ENCODE assay signal across 35 cellular contexts in the genomic region with DNA sequence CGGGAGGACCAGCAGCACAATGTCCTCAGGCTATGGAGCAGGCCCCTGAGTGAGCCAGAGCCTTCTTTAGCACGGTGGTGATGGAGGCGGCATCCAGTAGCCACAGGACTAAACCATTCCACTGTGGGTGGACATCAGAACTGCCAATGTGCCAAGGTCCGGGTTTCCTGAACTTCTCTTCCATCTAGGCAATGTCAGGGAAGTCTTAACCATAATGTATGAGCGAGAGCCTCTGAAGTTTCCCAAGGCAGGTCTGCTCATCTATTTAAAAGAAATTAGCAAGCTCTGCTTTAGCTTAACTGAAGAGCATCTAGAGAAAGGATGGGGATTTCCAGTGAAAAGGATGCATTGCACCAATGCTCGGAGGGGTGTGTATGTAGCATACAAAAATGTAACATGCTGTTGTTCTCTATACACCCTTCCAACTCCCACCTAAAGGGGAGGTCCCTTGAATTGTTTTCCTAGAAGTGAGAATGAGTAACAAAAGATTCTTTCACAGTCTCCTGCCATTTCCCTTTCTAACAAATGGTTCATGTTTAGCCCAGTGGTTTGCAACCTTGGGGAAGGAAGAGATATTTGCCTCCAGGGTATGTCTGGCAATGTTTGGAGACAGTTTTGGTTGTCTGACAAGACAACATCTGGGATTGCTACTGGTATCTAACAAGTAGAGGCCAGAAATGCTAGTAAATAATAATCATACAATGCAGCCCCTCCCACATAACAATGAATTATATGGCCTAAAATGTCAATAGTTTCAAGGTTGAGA. TPM values are rescaled to one million over a fixed set of nuclear protein-coding genes. Genes with fewer than 3 reads are reported as not detected.
A peak's percentile ranks its signal among the peaks of the same experiment; 100 is the strongest.
DNase-seq lines count a peak whose midpoint lies in the region; ATAC-seq and TF ChIP-seq lines count a peak whose summit lies in the region.
"Had no signal": no experiment of that assay in that cellular context is flagged by ENCODE, and none has a peak within 500 bp of the region (broad histone marks: within the 10 kb centered on the region; RNA-seq: fewer than 3 reads in every experiment).

No MANE protein-coding gene starts in this region.

- no peaks in the 10 kb centered on the region for H3K4me1 Mint-ChIP-seq in activated CD8-positive, alpha-beta T cell treated with anti-CD3 and anti-CD28 coated beads for 36 hours (ENCODE audit: low read depth)
- H3K4me1 Mint-ChIP-seq in activated CD8-positive, alpha-beta T cell treated with anti-CD3 and anti-CD28 coated beads, Interleukin-2, amount 10 ng/mL, durations not matched to agents 7 days and 5 days (ENCODE audit: low read depth): no peaks in the 10 kb centered on the region
- peaks cover 29% of the 10 kb centered on the region for H3K4me1 Mint-ChIP-seq in HFFc6 (ENCODE audit: low read depth)
- H3K4me1 Mint-ChIP-seq: activated CD4-positive, alpha-beta T cell treated with anti-CD3 and anti-CD28 coated beads for 36 hours; CD4-positive, CD25-positive, alpha-beta regulatory T cell had no signal

- no peak overlapping the region for H2BK120ac ChIP-seq in trophoblast cell (ENCODE audit: insufficient read depth, low read length, poor library complexity)

- no peak overlapping the region for H2BK12ac ChIP-seq in trophoblast cell (ENCODE audit: low read length)

- no peak overlapping the region for H3K27ac ChIP-seq in trophoblast cell (ENCODE audit: low read depth, low read length)
- H3K27ac ChIP-seq: 22Rv1, brain microvascular endothelial cell, neural progenitor cell, parathyroid adenoma, SJCRH30 had no signal

- H4K12ac ChIP-seq in trophoblast cell (ENCODE audit: low read depth, low read length): no peak overlapping the region

- peak; percentile 51 for ATAC-seq in activated CD8-positive, alpha-beta T cell treated with anti-CD3 and anti-CD28 coated beads for 36 hours
- no peak for ATAC-seq in activated CD8-positive, alpha-beta T cell treated with anti-CD3 and anti-CD28 coated beads, Interleukin-2, amount 10 ng/mL, durations not matched to agents 7 days and 5 days
- ATAC-seq: activated CD4-positive, alpha-beta T cell treated with anti-CD3 and anti-CD28 coated beads for 36 hours; activated naive CD4-positive, alpha-beta T cell treated with anti-CD3 and anti-CD28 coated beads, Interleukin-2, amount 50 U/mL, for 72 hours; left ventricle myocardium superior; right cardiac atrium had no signal

- TF ChIP-seq CTCF in activated CD8-positive, alpha-beta T cell treated with anti-CD3 and anti-CD28 coated beads for 36 hours (IDR thresholded peaks at IDR 0.05): no peak
- TF ChIP-seq CTCF in HFFc6 (IDR thresholded peaks at IDR 0.05) (no peak), epithelial cell of esophagus (IDR thresholded peaks at IDR 0.05; ENCODE audit: insufficient read depth, low read depth, low read length, missing control alignments) (no peak)

- intact Hi-C loops in activated CD8-positive, alpha-beta T cell treated with anti-CD3 and anti-CD28 coated beads for 36 hours (cut with micrococcal nuclease): loop anchor here (10.0 kb wide), 1 partner anchor 345 kb away; no protein-coding TSS in a partner anchor

- no peak overlapping the region for H3K4me2 ChIP-seq in trophoblast cell (ENCODE audit: low read length)
- H3K4me2 ChIP-seq: neural progenitor cell, smooth muscle cell had no signal

- no peak overlapping the region for H3K18ac ChIP-seq in trophoblast cell (ENCODE audit: low read length)

- H3K4me3 ChIP-seq in epithelial cell of esophagus (ENCODE audit: low read length) (no peak overlapping the region), trophoblast cell (ENCODE audit: low read depth, low read length) (no peak overlapping the region)
- H3K4me3 ChIP-seq: neural progenitor cell, SJCRH30, smooth muscle cell had no signal

- no peak overlapping the region for H4K91ac ChIP-seq in trophoblast cell (ENCODE audit: low read depth, low read length)

- no peak overlapping the region for H2BK5ac ChIP-seq in trophoblast cell (ENCODE audit: low read depth, low read length, poor library complexity)

- no peak overlapping the region for H2AK5ac ChIP-seq in trophoblast cell (ENCODE audit: low read length)

- H3K36me3 ChIP-seq in trophoblast cell (ENCODE audit: control insufficient read depth in 1 of 2, insufficient read depth in 2 of 2, low read length in 2 of 2): no peaks in the 10 kb centered on the region
- H3K36me3 ChIP-seq: brain microvascular endothelial cell, neural progenitor cell, SJCRH30 had no signal

- no peaks in the 10 kb centered on the region for H3K9me3 ChIP-seq in trophoblast cell (ENCODE audit: insufficient read depth, low read depth, low read length)
- H3K9me3 ChIP-seq: SJCRH30 had no signal

- no peak overlapping the region for H3K14ac ChIP-seq in trophoblast cell (ENCODE audit: low read length)

- no peak for DNase-seq in activated CD8-positive, alpha-beta T cell treated with anti-CD3 and anti-CD28 coated beads for 36 hours
- no peak for DNase-seq in activated CD8-positive, alpha-beta T cell treated with anti-CD3 and anti-CD28 coated beads, Interleukin-2, amount 10 ng/mL, durations not matched to agents 7 days and 5 days
- DNase-seq in HFFc6 (peak; percentile 30), epithelial cell of esophagus (ENCODE audit: low read depth) (peak; percentile 63), trophoblast cell (peak; percentile 69 to 92), putamen (ENCODE audit: low spot score) (no peak), GDM1 (lab: John Stamatoyannopoulos, UW) (no peak), SW480 (ENCODE audit: low spot score) (no peak)
- DNase-seq: activated CD4-positive, alpha-beta T cell treated with anti-CD3 and anti-CD28 coated beads for 36 hours; activated CD8-positive, alpha-beta memory T cell treated with anti-CD3 and anti-CD28 coated beads for 24 hours; activated T-cell treated with anti-CD3 and anti-CD28 coated beads for 4 hours; amygdala; brain microvascular endothelial cell; CD4-positive, CD25-positive, alpha-beta regulatory T cell; DMS79 treated with DMSO at 0.1 percent for 48 hours; IMR-90; left ventricle myocardium superior; NCI-H1048; NCI-H446 treated with DMSO at 0.1 percent for 48 hours; NCI-H82; right cardiac atrium; SJCRH30; stimulated activated naive CD4-positive, alpha-beta T cell; SW 1271; T-helper 9 cell had no signal

- CTCF ChIA-PET in activated CD8-positive, alpha-beta T cell treated with anti-CD3 and anti-CD28 coated beads for 36 hours (lab: Charles Lee): no interaction called here
- CTCF ChIA-PET in activated CD8-positive, alpha-beta T cell treated with anti-CD3 and anti-CD28 coated beads, Interleukin-2, amount 10 ng/mL, durations not matched to agents 7 days and 5 days (lab: Charles Lee): no interaction called here

- H3K79me1 ChIP-seq in trophoblast cell (ENCODE audit: low read length): no peaks in the 10 kb centered on the region

- H3K27ac Mint-ChIP-seq in activated CD8-positive, alpha-beta T cell treated with anti-CD3 and anti-CD28 coated beads for 36 hours: no peak overlapping the region
- H3K27ac Mint-ChIP-seq in activated CD8-positive, alpha-beta T cell treated with anti-CD3 and anti-CD28 coated beads, Interleukin-2, amount 10 ng/mL, durations not matched to agents 7 days and 5 days: no peak overlapping the region
- no peak overlapping the region for H3K27ac Mint-ChIP-seq in HFFc6
- H3K27ac Mint-ChIP-seq: activated CD4-positive, alpha-beta T cell treated with anti-CD3 and anti-CD28 coated beads for 36 hours; activated naive CD4-positive, alpha-beta T cell treated with anti-CD3 and anti-CD28 coated beads, Interleukin-2, amount 50 U/mL, for 72 hours; CD4-positive, CD25-positive, alpha-beta regulatory T cell; neural progenitor cell had no signal

- H3K4me1 ChIP-seq in trophoblast cell (ENCODE audit: control insufficient read depth in 1 of 2, insufficient read depth in 2 of 2, low read length in 2 of 2): peaks cover 9 to 16% of the 10 kb centered on the region in 2 experiments
- H3K4me1 ChIP-seq: parathyroid adenoma, SJCRH30 had no signal

- H3K9me3 Mint-ChIP-seq in activated CD8-positive, alpha-beta T cell treated with anti-CD3 and anti-CD28 coated beads for 36 hours: no peaks in the 10 kb centered on the region
- H3K9me3 Mint-ChIP-seq in activated CD8-positive, alpha-beta T cell treated with anti-CD3 and anti-CD28 coated beads, Interleukin-2, amount 10 ng/mL, durations not matched to agents 7 days and 5 days (ENCODE audit: insufficient read depth): no peaks in the 10 kb centered on the region
- H3K9me3 Mint-ChIP-seq in HFFc6: no peaks in the 10 kb centered on the region
- H3K9me3 Mint-ChIP-seq: activated naive CD4-positive, alpha-beta T cell treated with anti-CD3 and anti-CD28 coated beads, Interleukin-2, amount 50 U/mL, for 72 hours; CD4-positive, CD25-positive, alpha-beta regulatory T cell; neural progenitor cell had no signal

- peaks cover 4% of the 10 kb centered on the region for H3K27me3 Mint-ChIP-seq in activated CD8-positive, alpha-beta T cell treated with anti-CD3 and anti-CD28 coated beads for 36 hours
- H3K27me3 Mint-ChIP-seq in activated CD8-positive, alpha-beta T cell treated with anti-CD3 and anti-CD28 coated beads, Interleukin-2, amount 10 ng/mL, durations not matched to agents 7 days and 5 days (ENCODE audit: low read depth): peaks cover 9% of the 10 kb centered on the region
- H3K27me3 Mint-ChIP-seq in HFFc6 (ENCODE audit: insufficient read depth): peaks cover 3% of the 10 kb centered on the region; the same call in 1 of the 2 replicates

- H3K23ac ChIP-seq in trophoblast cell (ENCODE audit: low read length): no peak overlapping the region

- H2AFZ ChIP-seq in trophoblast cell (ENCODE audit: insufficient read depth, low read length, poor library complexity): no peak overlapping the region
- H2AFZ ChIP-seq: neural progenitor cell, parathyroid adenoma had no signal

- no peak overlapping the region for H4K8ac ChIP-seq in trophoblast cell (ENCODE audit: low read depth, low read length)

- WGBS in trophoblast cell (ENCODE audit: extremely low coverage, insufficient coverage, insufficient read length): no CpG with 5 or more reads among the region's 6 CpGs

- no peak overlapping the region for H3K9ac ChIP-seq in trophoblast cell (ENCODE audit: low read length)
- H3K9ac ChIP-seq: neural progenitor cell, parathyroid adenoma had no signal

- H3K27me3 ChIP-seq in trophoblast cell (ENCODE audit: insufficient read depth, low read length): no peaks in the 10 kb centered on the region
- H3K27me3 ChIP-seq: brain microvascular endothelial cell, SJCRH30 had no signal

- POLR2A ChIA-PET in activated CD8-positive, alpha-beta T cell treated with anti-CD3 and anti-CD28 coated beads for 36 hours (lab: Charles Lee): no interaction called here
- POLR2A ChIA-PET in activated CD8-positive, alpha-beta T cell treated with anti-CD3 and anti-CD28 coated beads, Interleukin-2, amount 10 ng/mL, durations not matched to agents 7 days and 5 days (lab: Charles Lee): no interaction called here

- H3K4me3 Mint-ChIP-seq in activated CD8-positive, alpha-beta T cell treated with anti-CD3 and anti-CD28 coated beads for 36 hours: no peak overlapping the region
- H3K4me3 Mint-ChIP-seq in activated CD8-positive, alpha-beta T cell treated with anti-CD3 and anti-CD28 coated beads, Interleukin-2, amount 10 ng/mL, durations not matched to agents 7 days and 5 days: no peak overlapping the region
- H3K4me3 Mint-ChIP-seq in HFFc6: no peak overlapping the region
- H3K4me3 Mint-ChIP-seq: activated CD4-positive, alpha-beta T cell treated with anti-CD3 and anti-CD28 coated beads for 36 hours; CD4-positive, CD25-positive, alpha-beta regulatory T cell; neural progenitor cell had no signal

- no peak overlapping the region for H3K4ac ChIP-seq in trophoblast cell (ENCODE audit: low read depth, low read length)

- no peaks in the 10 kb centered on the region for H3K36me3 Mint-ChIP-seq in activated CD8-positive, alpha-beta T cell treated with anti-CD3 and anti-CD28 coated beads for 36 hours (ENCODE audit: low read depth)
- no peaks in the 10 kb centered on the region for H3K36me3 Mint-ChIP-seq in activated CD8-positive, alpha-beta T cell treated with anti-CD3 and anti-CD28 coated beads, Interleukin-2, amount 10 ng/mL, durations not matched to agents 7 days and 5 days (ENCODE audit: low read depth)
- H3K36me3 Mint-ChIP-seq in HFFc6 (ENCODE audit: low read depth): no peaks in the 10 kb centered on the region; the same call in 1 of the 2 replicates
- H3K36me3 Mint-ChIP-seq: activated naive CD4-positive, alpha-beta T cell treated with anti-CD3 and anti-CD28 coated beads, Interleukin-2, amount 50 U/mL, for 72 hours; CD4-positive, CD25-positive, alpha-beta regulatory T cell; neural progenitor cell had no signal

- no peaks in the 10 kb centered on the region for H3K79me2 ChIP-seq in trophoblast cell (ENCODE audit: control insufficient read depth, insufficient read depth, low read length, poor library complexity)
- H3K79me2 ChIP-seq: parathyroid adenoma had no signal

RNA-seq across cellular contexts. Expression of a gene that starts 6.1 kb away (rescaled TPM):
- total RNA-seq in activated CD8-positive, alpha-beta T cell treated with anti-CD3 and anti-CD28 coated beads for 36 hours: not detected
- total RNA-seq in activated CD8-positive, alpha-beta T cell treated with anti-CD3 and anti-CD28 coated beads, Interleukin-2, amount 10 ng/mL, durations not matched to agents 7 days and 5 days: not detected
- total RNA-seq in HFFc6 (2021; fragmentation: NEBNext Ultra II Directional; extraction: Animal tissue kit (Norgen Biotek cat#: 25700)): not detected
- polyA plus RNA-seq in trophoblast cell (2013): not detected in 2 replicates
- total RNA-seq: activated CD4-positive, alpha-beta T cell treated with anti-CD3 and anti-CD28 coated beads for 36 hours; activated naive CD4-positive, alpha-beta T cell treated with anti-CD3 and anti-CD28 coated beads, Interleukin-2, amount 50 U/mL, for 72 hours; CD4-positive, CD25-positive, alpha-beta regulatory T cell; dermis microvascular lymphatic vessel endothelial cell; IMR-90; left ventricle myocardium superior; LHCN-M2; myocyte; right cardiac atrium; SJCRH30; smooth muscle cell; ureter had no signal
- polyA plus RNA-seq: CD4-positive, CD25-positive, alpha-beta regulatory T cell; IMR-90; keratinocyte; right cardiac atrium had no signal

RNA-seq across cellular contexts. Expression of a gene that starts 38.3 kb away (rescaled TPM):
- not detected for total RNA-seq in activated CD8-positive, alpha-beta T cell treated with anti-CD3 and anti-CD28 coated beads for 36 hours
- total RNA-seq in activated CD8-positive, alpha-beta T cell treated with anti-CD3 and anti-CD28 coated beads, Interleukin-2, amount 10 ng/mL, durations not matched to agents 7 days and 5 days: not detected
- 10 to 100 TPM; 42.2 to 49.7 (median 47.2) TPM for total RNA-seq in HFFc6 (2021; fragmentation: NEBNext Ultra II Directional; extraction: Animal tissue kit (Norgen Biotek cat#: 25700))
- polyA plus RNA-seq in trophoblast cell (2013): 4.7 and 4.8 TPM in 2 replicates
- total RNA-seq: activated CD4-positive, alpha-beta T cell treated with anti-CD3 and anti-CD28 coated beads for 36 hours; activated naive CD4-positive, alpha-beta T cell treated with anti-CD3 and anti-CD28 coated beads, Interleukin-2, amount 50 U/mL, for 72 hours; CD4-positive, CD25-positive, alpha-beta regulatory T cell had no signal
- polyA plus RNA-seq: CD4-positive, CD25-positive, alpha-beta regulatory T cell had no signal

RNA-seq across cellular contexts. Expression of a gene that starts 54.4 kb away (rescaled TPM):
- not detected for total RNA-seq in activated CD8-positive, alpha-beta T cell treated with anti-CD3 and anti-CD28 coated beads for 36 hours
- total RNA-seq in activated CD8-positive, alpha-beta T cell treated with anti-CD3 and anti-CD28 coated beads, Interleukin-2, amount 10 ng/mL, durations not matched to agents 7 days and 5 days: under 1 TPM in 1 of 2 experiments, not detected in 1; 0.34 TPM
- not detected for total RNA-seq in HFFc6 (2021; fragmentation: NEBNext Ultra II Directional; extraction: Animal tissue kit (Norgen Biotek cat#: 25700))
- polyA plus RNA-seq in trophoblast cell (2013): 0.01 and 0.04 TPM in 2 replicates
- total RNA-seq: activated CD4-positive, alpha-beta T cell treated with anti-CD3 and anti-CD28 coated beads for 36 hours; CD4-positive, CD25-positive, alpha-beta regulatory T cell; IMR-90; left ventricle myocardium superior; LHCN-M2; SJCRH30; ureter had no signal
- polyA plus RNA-seq: CD4-positive, CD25-positive, alpha-beta regulatory T cell had no signal

Comparison
In these comparisons a context has a peak if more than half of its experiments do, and no peak if none do; other contexts are left out.
1. DNase-seq: peak in HFFc6 (single experiment), epithelial cell of esophagus (single experiment) and trophoblast cell (2 of 2); none in activated CD8-positive, alpha-beta T cell treated with anti-CD3 and anti-CD28 coated beads for 36 hours (single experiment), activated CD8-positive, alpha-beta T cell treated with anti-CD3 and anti-CD28 coated beads, Interleukin-2, amount 10 ng/mL, durations not matched to agents 7 days and 5 days (single experiment), putamen (single experiment), GDM1 (single experiment) and SW480 (single experiment).
2. RNA of a gene that starts 38.3 kb away (total RNA-seq): 42.2 to 49.7 TPM in HFFc6; not detected in activated CD8-positive, alpha-beta T cell treated with anti-CD3 and anti-CD28 coated beads, Interleukin-2, amount 10 ng/mL, durations not matched to agents 7 days and 5 days and not detected in activated CD8-positive, alpha-beta T cell treated with anti-CD3 and anti-CD28 coated beads for 36 hours; every median in the first group is over 10 times any median in the second.